In genomic region chr1:232725303-232726047, GRCh38 we compare ENCODE assay signal across 13 cellular contexts.
DNase-seq lines count a peak whose midpoint lies in the region; ATAC-seq and TF ChIP-seq lines count a peak whose summit lies in the region.
"Had no signal": no experiment of that assay in that cellular context is flagged by ENCODE, and none has a peak within 500 bp of the region (broad histone marks: within the 10 kb centered on the region; RNA-seq: fewer than 3 reads in every experiment).

No MANE protein-coding gene starts in this region.

- no peaks in the 10 kb centered on the region for H3K9me3 Mint-ChIP-seq in activated CD8-positive, alpha-beta T cell treated with anti-CD3 and anti-CD28 coated beads, Interleukin-2, amount 10 ng/mL, durations not matched to agents 7 days and 5 days (ENCODE audit: insufficient read depth)
- H3K9me3 Mint-ChIP-seq in stimulated activated naive B cell treated with anti-CD40 and anti-IgM and Interleukin-4, amounts not matched to agents 10 μg/mL and 1 μg/mL and 100 μg/mL, for 72 hours, result peaks cover 0 to 2% of the 10 kb centered on the region in 2 donors
- H3K9me3 Mint-ChIP-seq: T-helper 1 cell treated with Interleukin-12 subunit alpha and Interleukin-12 subunit beta and Interleukin-4 antibody, amounts not matched to agents 30 μg/mL and 1 μg/mL, for 36 hours had no signal

- no peaks in the 10 kb centered on the region for H3K27me3 ChIP-seq in SK-N-SH (ENCODE audit: insufficient read depth)
- H3K27me3 ChIP-seq: body of pancreas had no signal

- 70% methylated on average over 6 of the region's 6 CpGs for WGBS in SK-N-SH (ENCODE audit: low lambda C conversion rate)

- DNase-seq in SK-N-SH (no peak), Kasumi-1 (lab: John Stamatoyannopoulos, UW) (peak; percentile 29 to 31)
- no peak for DNase-seq in activated CD8-positive, alpha-beta T cell treated with anti-CD3 and anti-CD28 coated beads, Interleukin-2, amount 10 ng/mL, durations not matched to agents 7 days and 5 days
- no peak for DNase-seq in stimulated activated naive B cell treated with anti-CD40 and anti-IgM and Interleukin-4, amounts not matched to agents 10 μg/mL and 1 μg/mL and 100 μg/mL, for 72 hours
- DNase-seq: activated CD4-positive, alpha-beta memory T cell treated with anti-CD3 and anti-CD28 coated beads, Interleukin-2, amount 10 ng/mL, durations not matched to agents 7 days and 5 days; body of pancreas; DMS79 treated with DMSO at 0.1 percent for 48 hours; NCI-H187 had no signal

- no peak overlapping the region for H3K9ac ChIP-seq in SK-N-SH

- H3K9me2 ChIP-seq in SK-N-SH, result no peaks in the 10 kb centered on the region

- TF ChIP-seq CTCF in SK-N-SH (IDR thresholded peaks at IDR 0.05), result no peak

- no peak for TF ChIP-seq POLR2A in GM18505 (IDR thresholded peaks at IDR 0.05; ENCODE audit: borderline replicate concordance, extremely low read depth, insufficient read depth, insufficient read length)

- H3K27ac ChIP-seq in SK-N-SH (ENCODE audit: low read depth in 2 of 2, low read length in 1 of 2), result no peak overlapping the region
- H3K27ac ChIP-seq: body of pancreas had no signal

- H3K36me3 Mint-ChIP-seq in activated CD8-positive, alpha-beta T cell treated with anti-CD3 and anti-CD28 coated beads, Interleukin-2, amount 10 ng/mL, durations not matched to agents 7 days and 5 days (ENCODE audit: low read depth), result no peaks in the 10 kb centered on the region
- no peaks in the 10 kb centered on the region for H3K36me3 Mint-ChIP-seq in stimulated activated naive B cell treated with anti-CD40 and anti-IgM and Interleukin-4, amounts not matched to agents 10 μg/mL and 1 μg/mL and 100 μg/mL, for 72 hours

- no peaks in the 10 kb centered on the region for H4K20me1 ChIP-seq in SK-N-SH (ENCODE audit: insufficient read depth)

- POLR2A ChIA-PET in SK-N-SH (lab: Yijun Ruan, JAX), result no interaction called here
- POLR2A ChIA-PET in activated CD8-positive, alpha-beta T cell treated with anti-CD3 and anti-CD28 coated beads, Interleukin-2, amount 10 ng/mL, durations not matched to agents 7 days and 5 days (lab: Charles Lee), result no interaction called here

- no peak overlapping the region for H3K4me2 ChIP-seq in SK-N-SH

- no peaks in the 10 kb centered on the region for H3K79me2 ChIP-seq in SK-N-SH (ENCODE audit: insufficient read depth)

- no peak for TF ChIP-seq RAD21 in SK-N-SH (IDR thresholded peaks at IDR 0.05; ENCODE audit: low read length)

- CTCF ChIA-PET in SK-N-SH (lab: Yijun Ruan, JAX), result no interaction called here
- CTCF ChIA-PET in activated CD8-positive, alpha-beta T cell treated with anti-CD3 and anti-CD28 coated beads, Interleukin-2, amount 10 ng/mL, durations not matched to agents 7 days and 5 days (lab: Charles Lee), result no interaction called here

- H3K27me3 Mint-ChIP-seq in activated CD8-positive, alpha-beta T cell treated with anti-CD3 and anti-CD28 coated beads, Interleukin-2, amount 10 ng/mL, durations not matched to agents 7 days and 5 days (ENCODE audit: low read depth), result peaks cover 4% of the 10 kb centered on the region
- peaks cover 8 to 16% of the 10 kb centered on the region in 2 donors for H3K27me3 Mint-ChIP-seq in stimulated activated naive B cell treated with anti-CD40 and anti-IgM and Interleukin-4, amounts not matched to agents 10 μg/mL and 1 μg/mL and 100 μg/mL, for 72 hours

- peaks cover 12% of the 10 kb centered on the region for H3K4me1 Mint-ChIP-seq in activated CD8-positive, alpha-beta T cell treated with anti-CD3 and anti-CD28 coated beads, Interleukin-2, amount 10 ng/mL, durations not matched to agents 7 days and 5 days (ENCODE audit: low read depth)
- peaks cover 11 to 12% of the 10 kb centered on the region in 2 donors for H3K4me1 Mint-ChIP-seq in stimulated activated naive B cell treated with anti-CD40 and anti-IgM and Interleukin-4, amounts not matched to agents 10 μg/mL and 1 μg/mL and 100 μg/mL, for 72 hours

- no peak overlapping the region for H3K27ac Mint-ChIP-seq in activated CD8-positive, alpha-beta T cell treated with anti-CD3 and anti-CD28 coated beads, Interleukin-2, amount 10 ng/mL, durations not matched to agents 7 days and 5 days
- no peak overlapping the region for H3K27ac Mint-ChIP-seq in stimulated activated naive B cell treated with anti-CD40 and anti-IgM and Interleukin-4, amounts not matched to agents 10 μg/mL and 1 μg/mL and 100 μg/mL, for 72 hours
- H3K27ac Mint-ChIP-seq: activated CD4-positive, alpha-beta memory T cell treated with anti-CD3 and anti-CD28 coated beads, Interleukin-2, amount 10 ng/mL, durations not matched to agents 7 days and 5 days; T-helper 1 cell treated with Interleukin-12 subunit alpha and Interleukin-12 subunit beta and Interleukin-4 antibody, amounts not matched to agents 30 μg/mL and 1 μg/mL, for 36 hours had no signal

- H3K4me3 ChIP-seq in SK-N-SH (ENCODE audit: low read depth in 2 of 2, low read length in 1 of 2), result no peak overlapping the region
- H3K4me3 ChIP-seq: body of pancreas had no signal

- H3K4me3 Mint-ChIP-seq in activated CD8-positive, alpha-beta T cell treated with anti-CD3 and anti-CD28 coated beads, Interleukin-2, amount 10 ng/mL, durations not matched to agents 7 days and 5 days, result no peak overlapping the region
- no peak overlapping the region for H3K4me3 Mint-ChIP-seq in stimulated activated naive B cell treated with anti-CD40 and anti-IgM and Interleukin-4, amounts not matched to agents 10 μg/mL and 1 μg/mL and 100 μg/mL, for 72 hours
- H3K4me3 Mint-ChIP-seq: activated CD4-positive, alpha-beta memory T cell treated with anti-CD3 and anti-CD28 coated beads, Interleukin-2, amount 10 ng/mL, durations not matched to agents 7 days and 5 days; T-helper 1 cell treated with Interleukin-12 subunit alpha and Interleukin-12 subunit beta and Interleukin-4 antibody, amounts not matched to agents 30 μg/mL and 1 μg/mL, for 36 hours had no signal

- TF ChIP-seq EP300 in SK-N-SH (IDR thresholded peaks at IDR 0.05; ENCODE audit: borderline replicate concordance in 1 of 2, low read depth in 1 of 2, low read length in 1 of 2), result no peak

- no peaks in the 10 kb centered on the region for H3K4me1 ChIP-seq in SK-N-SH (ENCODE audit: control insufficient read depth in 1 of 2, insufficient read depth in 2 of 2, low read depth in 1 of 2, low read length in 1 of 2)
- H3K4me1 ChIP-seq: body of pancreas had no signal

- no peaks in the 10 kb centered on the region for H3K36me3 ChIP-seq in SK-N-SH (replicated peaks in 1 of 2; ENCODE audit: control insufficient read depth in 1 of 2, insufficient read depth in 2 of 2, low read length in 1 of 2)

- no peaks in the 10 kb centered on the region for H3F3A ChIP-seq in SK-N-SH (replicated peaks; ENCODE audit: insufficient read depth)

- no peaks in the 10 kb centered on the region for H3K9me3 ChIP-seq in SK-N-SH
- H3K9me3 ChIP-seq: body of pancreas had no signal

- ATAC-seq in SK-N-SH treated with all-trans-retinoic acid at 6 μM for 48 hours (peak; percentile 38), GM18505 (IDR thresholded peaks at IDR 0.05; ENCODE audit: unreplicated experiment) (no peak), GM19023 (IDR thresholded peaks at IDR 0.05; ENCODE audit: unreplicated experiment) (no peak), GM18873 (IDR thresholded peaks at IDR 0.05; ENCODE audit: low FRiP score, unreplicated experiment) (no peak)
- peak; percentile 75 for ATAC-seq in activated CD8-positive, alpha-beta T cell treated with anti-CD3 and anti-CD28 coated beads, Interleukin-2, amount 10 ng/mL, durations not matched to agents 7 days and 5 days
- peak; percentile 52 to 69 for ATAC-seq in stimulated activated naive B cell treated with anti-CD40 and anti-IgM and Interleukin-4, amounts not matched to agents 10 μg/mL and 1 μg/mL and 100 μg/mL, for 72 hours (replicated peaks)
- ATAC-seq: body of pancreas had no signal

- H2AFZ ChIP-seq in SK-N-SH (ENCODE audit: low read depth), result no peak overlapping the region

TF ChIP-seq in SK-N-SH treated with all-trans-retinoic acid at 6 μM for 48 hours, 23 proteins besides CTCF, POLR2A, EP300 and RAD21:
- TF ChIP-seq ZFP30 (CRISPR knock-in tag; IDR thresholded peaks at IDR 0.05) (no peak), OSR1 (CRISPR knock-in tag; IDR thresholded peaks at IDR 0.05) (no peak), ESRRG (CRISPR knock-in tag; IDR thresholded peaks at IDR 0.05) (no peak), GLIS3 (CRISPR knock-in tag; IDR thresholded peaks at IDR 0.05) (no peak)

TF ChIP-seq in SK-N-SH, 30 proteins besides CTCF, POLR2A, EP300 and RAD21 (continues in another document):
- TF ChIP-seq SIN3A (IDR thresholded peaks at IDR 0.05; ENCODE audit: borderline replicate concordance, low read depth, low read length) (no peak), JUND (IDR thresholded peaks at IDR 0.05) (no peak), EZH2phosphoT487 (IDR thresholded peaks at IDR 0.05; ENCODE audit: borderline replicate concordance, low read depth) (no peak), REST (IDR thresholded peaks at IDR 0.05; ENCODE audit: low read depth, low read length) (no peak), RXRA (IDR thresholded peaks at IDR 0.05; ENCODE audit: borderline replicate concordance, low read depth) (no peak)

Comparison
In these comparisons a context has a peak if more than half of its experiments do, and no peak if none do; other contexts are left out.
1. ATAC-seq: peak in SK-N-SH treated with all-trans-retinoic acid at 6 μM for 48 hours (single experiment), activated CD8-positive, alpha-beta T cell treated with anti-CD3 and anti-CD28 coated beads, Interleukin-2, amount 10 ng/mL, durations not matched to agents 7 days and 5 days (single experiment) and stimulated activated naive B cell treated with anti-CD40 and anti-IgM and Interleukin-4, amounts not matched to agents 10 μg/mL and 1 μg/mL and 100 μg/mL, for 72 hours (2 of 2); none in GM18505 (single experiment), GM19023 (single experiment) and GM18873 (single experiment).
2. DNase-seq: peak in Kasumi-1 (2 of 2); none in SK-N-SH (single experiment), activated CD8-positive, alpha-beta T cell treated with anti-CD3 and anti-CD28 coated beads, Interleukin-2, amount 10 ng/mL, durations not matched to agents 7 days and 5 days (single experiment) and stimulated activated naive B cell treated with anti-CD40 and anti-IgM and Interleukin-4, amounts not matched to agents 10 μg/mL and 1 μg/mL and 100 μg/mL, for 72 hours (single experiment).